In genomic region chr16:88570691-88571092, GRCh38 we compare ENCODE assay signal across 8 cellular contexts. TPM values are rescaled to one million over a fixed set of nuclear protein-coding genes. Genes with fewer than 3 reads are reported as not detected.
DNase-seq lines count a peak whose midpoint lies in the region; ATAC-seq and TF ChIP-seq lines count a peak whose summit lies in the region.

No MANE protein-coding gene starts in this region.

- peak overlapping the region; percentile 73 for H3K4me3 ChIP-seq in GM06990 (replicated peaks; ENCODE audit: low read depth, low read length)
- H3K4me3 ChIP-seq in choroid plexus epithelial cell (ENCODE audit: low read depth, low read length): peak overlapping the region; percentile 94
- peak overlapping the region; percentile 62 for H3K4me3 ChIP-seq in mononuclear cell (ENCODE audit: low read length)
- peak overlapping the region in 2 of 3 donors; percentile 48 to 71 for H3K4me3 ChIP-seq in thyroid gland (replicated peaks in 1 of 3)

- H3K4me1 ChIP-seq in mononuclear cell (ENCODE audit: insufficient read depth, low read length) (peaks cover 24% of the 10 kb centered on the region), thyroid gland (peaks cover 13 to 16% of the 10 kb centered on the region in 2 donors)

- TF ChIP-seq CTCF in GM06990 (IDR thresholded peaks at IDR 0.05; ENCODE audit: insufficient read depth, low read length, poor library complexity, severe bottlenecking) (no peak), choroid plexus epithelial cell (conservative IDR thresholded peaks at IDR 0.05; ENCODE audit: low read depth, low read length) (no peak), thyroid gland (IDR thresholded peaks at IDR 0.05) (no peak)

- H3K36me3 Mint-ChIP-seq in T-helper 1 cell treated with Interleukin-12 subunit alpha and Interleukin-12 subunit beta and Interleukin-4 antibody, amounts not matched to agents 30 μg/mL and 1 μg/mL, for 36 hours (ENCODE audit: low read depth): peaks cover 6% of the 10 kb centered on the region

- no peak for TF ChIP-seq POLR2A in thyroid gland (IDR thresholded peaks at IDR 0.05)

- WGBS in thyroid gland, 2 donors: 0% methylated on average over 3 to 4 of the region's 35 CpGs

- DNase-seq in GM06990 (ENCODE audit: extremely low read depth, insufficient read length) (peak; percentile 61), choroid plexus epithelial cell (ENCODE audit: low read depth) (peak; percentile 11), thyroid gland (no peak), AG08395 (ENCODE audit: low spot score) (no peak), superior temporal gyrus (ENCODE audit: extremely low spot score) (no peak)

- peaks cover 21% of the 10 kb centered on the region for H3K4me1 Mint-ChIP-seq in T-helper 1 cell treated with Interleukin-12 subunit alpha and Interleukin-12 subunit beta and Interleukin-4 antibody, amounts not matched to agents 30 μg/mL and 1 μg/mL, for 36 hours (ENCODE audit: low read depth)

- ATAC-seq in HG02973 (IDR thresholded peaks at IDR 0.05; ENCODE audit: unreplicated experiment): peak; percentile 32

- H3K9me3 Mint-ChIP-seq in T-helper 1 cell treated with Interleukin-12 subunit alpha and Interleukin-12 subunit beta and Interleukin-4 antibody, amounts not matched to agents 30 μg/mL and 1 μg/mL, for 36 hours: no peaks in the 10 kb centered on the region

- H3K27me3 Mint-ChIP-seq in T-helper 1 cell treated with Interleukin-12 subunit alpha and Interleukin-12 subunit beta and Interleukin-4 antibody, amounts not matched to agents 30 μg/mL and 1 μg/mL, for 36 hours (ENCODE audit: low read depth): no peaks in the 10 kb centered on the region

- peak overlapping the region; percentile 87 for H3K4me3 Mint-ChIP-seq in T-helper 1 cell treated with Interleukin-12 subunit alpha and Interleukin-12 subunit beta and Interleukin-4 antibody, amounts not matched to agents 30 μg/mL and 1 μg/mL, for 36 hours

- peak overlapping the region; percentile 67 for H3K27ac Mint-ChIP-seq in T-helper 1 cell treated with Interleukin-12 subunit alpha and Interleukin-12 subunit beta and Interleukin-4 antibody, amounts not matched to agents 30 μg/mL and 1 μg/mL, for 36 hours

- H3K27me3 ChIP-seq in GM06990 (replicated peaks; ENCODE audit: control insufficient read depth, insufficient read depth, low read length) (no peaks in the 10 kb centered on the region), mononuclear cell (ENCODE audit: insufficient read depth, low read length) (no peaks in the 10 kb centered on the region), thyroid gland (no peaks in the 10 kb centered on the region)

- intact Hi-C loops in thyroid gland (cut with DNase I): loop anchor here (2.0 to 10.0 kb wide), 2 partner anchors 84 to 136 kb away; partner anchors contain the start of genes CTU2, CYBA and RNF166

- H3K36me3 ChIP-seq in GM06990 (ENCODE audit: control insufficient read depth, insufficient read depth, low read length) (peaks cover 2% of the 10 kb centered on the region; the same call in 1 of the 2 replicates), thyroid gland (no peaks in the 10 kb centered on the region)

- H3K9me3 ChIP-seq in mononuclear cell (ENCODE audit: low read depth, low read length): no peaks in the 10 kb centered on the region
- H3K9me3 ChIP-seq in thyroid gland: no peaks in the 10 kb centered on the region

- H3K27ac ChIP-seq in thyroid gland: peak overlapping the region in 1 of 3 donors; percentile 68

RNA-seq across cellular contexts. Expression of gene ZC3H18, which starts 0.5 kb away (rescaled TPM):
- total RNA-seq in mononuclear cell: 24.7 TPM
- total RNA-seq in thyroid gland: 10 to 100 TPM; 14.8 to 25.5 (median 20.9) TPM

Comparison
In these comparisons a context has a peak if more than half of its experiments do, and no peak if none do; other contexts are left out.
1. DNase-seq: peak in GM06990 (single experiment) and choroid plexus epithelial cell (single experiment); none in thyroid gland (0 of 2), AG08395 (single experiment) and superior temporal gyrus (single experiment).
2. Peak in every context shown above with its lines, with median percentiles within 50 percentile points of each other: H3K4me3 ChIP-seq.